Comparison of ENCODE assay signal across 18 cellular contexts in genomic region chrX:29890004-29890403, GRCh38.
DNase-seq lines count a peak whose midpoint lies in the region; ATAC-seq lines count a peak whose summit lies in the region.
"Had no signal": no experiment of that assay in that cellular context is flagged by ENCODE, and none has a peak within 500 bp of the region (broad histone marks: within the 10 kb centered on the region; RNA-seq: fewer than 3 reads in every experiment).

No MANE protein-coding gene starts in this region.

- no peak for ATAC-seq in HG03439 (IDR thresholded peaks at IDR 0.05; ENCODE audit: unreplicated experiment)
- ATAC-seq: HCT116, HepG2 had no signal

- DNase-seq in AG08396 (ENCODE audit: low spot score) (peak; percentile 5), LHCN-M2 (ENCODE audit: low read depth) (peak; percentile 41), astrocyte of the hippocampus (ENCODE audit: low read depth, low spot score) (peak; percentile 19), iris pigment epithelial cell (ENCODE audit: low read depth) (peak; percentile 10), GM03348 (ENCODE audit: low spot score) (no peak), amygdala (lab: John Stamatoyannopoulos, UW) (no peak), GDM1 (lab: John Stamatoyannopoulos, UW) (no peak)
- DNase-seq: DND-41, GF-D8, GOT3, KG1, NCI-H1417, NCI-H187, NCI-H226, NCI-H524 treated with DMSO at 0.1 percent for 48 hours had no signal

Comparison
In these comparisons a context has a peak if more than half of its experiments do, and no peak if none do; other contexts are left out.
1. DNase-seq: peak in AG08396 (single experiment), LHCN-M2 (single experiment), astrocyte of the hippocampus (single experiment) and iris pigment epithelial cell (single experiment); none in GM03348 (single experiment), amygdala (0 of 56) and GDM1 (single experiment).